In the genomic region with DNA sequence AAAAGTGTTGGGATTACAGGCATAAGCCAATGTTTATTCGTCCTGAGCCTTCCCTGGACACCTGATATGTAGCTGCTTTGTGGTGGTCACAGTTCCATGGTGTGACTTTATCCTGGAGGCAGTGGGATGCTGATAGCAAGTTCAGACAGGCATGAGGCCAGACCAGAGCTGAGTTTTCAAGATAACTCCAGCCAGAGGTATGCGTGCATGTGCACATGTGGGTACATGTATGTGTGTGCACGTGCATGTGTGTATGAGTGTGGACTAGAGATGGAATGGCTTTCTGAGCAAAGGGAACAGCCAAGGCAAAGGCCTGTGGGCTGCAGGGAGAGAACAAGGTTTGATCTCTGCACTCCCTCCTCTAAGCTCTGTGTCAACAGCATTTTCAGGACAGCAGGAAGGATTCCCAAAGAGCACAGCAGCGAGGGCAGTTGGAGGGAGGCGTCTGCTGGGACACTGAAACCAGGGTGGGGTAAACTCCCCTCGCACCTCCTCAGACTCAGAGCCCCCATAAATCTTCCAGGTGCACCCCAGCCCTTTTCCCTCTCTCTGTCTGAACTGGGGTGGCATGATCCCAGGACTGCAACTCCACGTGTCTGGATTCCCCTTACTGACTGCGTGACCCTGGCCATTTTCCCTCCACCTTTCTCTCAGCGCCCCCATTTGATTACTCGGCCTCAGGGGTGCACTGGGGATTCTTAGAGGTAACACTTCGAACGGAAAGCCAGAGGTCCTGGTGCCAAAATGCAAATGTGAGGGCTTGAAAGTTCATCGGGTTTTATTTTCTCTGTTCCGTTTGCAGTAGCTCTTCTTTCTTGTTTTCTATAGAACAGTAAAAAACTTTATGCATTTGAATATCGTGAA, we compare ENCODE assay signal across 16 cellular contexts. TPM values are rescaled to one million over a fixed set of nuclear protein-coding genes. Genes with fewer than 3 reads are reported as not detected.
A peak's percentile ranks its signal among the peaks of the same experiment; 100 is the strongest.
DNase-seq lines count a peak whose midpoint lies in the region; ATAC-seq, FAIRE-seq and TF ChIP-seq lines count a peak whose summit lies in the region.
"Had no signal": no experiment of that assay in that cellular context is flagged by ENCODE, and none has a peak within 500 bp of the region (broad histone marks: within the 10 kb centered on the region; RNA-seq: fewer than 3 reads in every experiment).

No MANE protein-coding gene starts in this region.

- H3K27ac ChIP-seq in HEK293 (ENCODE audit: extremely low read depth, low read depth, low read length): no peak overlapping the region
- peak overlapping the region; percentile 86 for H3K27ac ChIP-seq in GM12878 (ENCODE audit: control insufficient read depth, insufficient read depth)
- no peak overlapping the region for H3K27ac ChIP-seq in sigmoid colon

- POLR2A ChIA-PET in HEK293 (lab: Yijun Ruan, JAX): interaction anchor here (0.5 to 1.0 kb wide), 3 partner anchors 15 to 181 kb away, joined by 3 to 4 read pairs (median 3); a partner anchor contains a TSS
- POLR2A ChIA-PET in GM12878 (lab: Charles Lee): interaction anchor here (0.6 to 5.1 kb wide), 15 partner anchors 9 to 71 kb away, joined by 3 to 68 read pairs (median 4); a partner anchor contains a TSS

- no peak for TF ChIP-seq RAD21 in GM12878 (IDR thresholded peaks at IDR 0.05; ENCODE audit: insufficient read depth, low read depth, low read length)

- RAD21 ChIA-PET in GM12878 (lab: Charles Lee; ENCODE audit: unreplicated experiment): interaction anchor here (0.7 to 22.0 kb wide), 10 partner anchors 9 to 135 kb away, joined by 3 to 473 read pairs (median 6); a partner anchor contains a TSS

- in situ Hi-C loops in GM12878 (cut with MboI): no loop called here

- H2AFZ ChIP-seq in GM12878 (ENCODE audit: control insufficient read depth, low read depth, low read length): peak overlapping the region; percentile 42; the same call in 1 of the 2 replicates

- no peaks in the 10 kb centered on the region for H3K36me3 ChIP-seq in HEK293 (ENCODE audit: control insufficient read depth in 2 of 2, insufficient read depth in 1 of 2, low read length in 2 of 2)
- H3K36me3 ChIP-seq in GM12878 (ENCODE audit: control insufficient read depth in 2 of 2, insufficient read depth in 2 of 2, low read length in 1 of 2): no peaks in the 10 kb centered on the region; a peak in 2 of 4 replicates
- H3K36me3 ChIP-seq in sigmoid colon: peaks cover 0 to 14% (median 0%) of the 10 kb centered on the region in 4 donors

- no peak overlapping the region for H3K4me3 ChIP-seq in HEK293 (ENCODE audit: low read depth, low read length)
- H3K4me3 ChIP-seq in GM12878: peak overlapping the region; percentile 32; the same call in 1 of the 2 replicates
- no peak overlapping the region for H3K4me3 ChIP-seq in sigmoid colon

- peak; percentile 4; the same call in 2 of the 3 replicates for ATAC-seq in GM12878
- ATAC-seq in HG03460 (IDR thresholded peaks at IDR 0.05; ENCODE audit: unreplicated experiment): no peak
- ATAC-seq in GM18511 (IDR thresholded peaks at IDR 0.05; ENCODE audit: unreplicated experiment): no peak

- SMC1A ChIA-PET in GM12878 (lab: Charles Lee; ENCODE audit: uncharacterized antibody, unreplicated experiment): interaction anchor here (0.6 to 20.8 kb wide), 15 partner anchors 8 to 163 kb away, joined by 3 to 604 read pairs (median 4); a partner anchor contains a TSS

- WGBS in GM12878 (ENCODE audit: insufficient coverage, insufficient replicate concordance, low lambda C conversion rate, missing lambda C conversion rate): 2% methylated on average over 15 of the region's 15 CpGs
- 72 to 86% methylated on average over 15 of the region's 15 CpGs for WGBS in sigmoid colon, 2 donors

- H3K9me3 ChIP-seq in HEK293 (ENCODE audit: control insufficient read depth, insufficient read depth, low read depth, low read length) (no peaks in the 10 kb centered on the region), GM12878 (replicated peaks; ENCODE audit: control insufficient read depth, insufficient read depth, low read length) (no peaks in the 10 kb centered on the region), sigmoid colon (no peaks in the 10 kb centered on the region)

- no TSS peak for BruUV-seq in GM12878 (replicated peaks; lab: Mats Ljungman, UMichigan)

- TF ChIP-seq POLR2A in GM12878 (IDR thresholded peaks at IDR 0.05; ENCODE audit: low read depth, low read length): peak; percentile 28; the same call in 1 of the 2 replicates
- TF ChIP-seq POLR2A in sigmoid colon (IDR thresholded peaks at IDR 0.05): no peak

- CTCF ChIA-PET in HEK293 (lab: Yijun Ruan, JAX): no interaction called here
- CTCF ChIA-PET in GM12878 (lab: Yijun Ruan, JAX): interaction anchor here (0.5 to 7.0 kb wide), 18 partner anchors 8 to 135 kb away, joined by 3 to 55 read pairs (median 5); a partner anchor contains a TSS

- FAIRE-seq in GM12878 (lab: Jason Lieb, UNC): peak; percentile 91
- FAIRE-seq: kidney, small intestine had no signal

- H3K9ac ChIP-seq in GM12878 (ENCODE audit: control insufficient read depth, insufficient read depth, low read length): peak overlapping the region; percentile 60

- H3K4me1 ChIP-seq in HEK293 (ENCODE audit: control insufficient read depth, insufficient read depth, low read length): no peaks in the 10 kb centered on the region
- peaks cover 69% of the 10 kb centered on the region for H3K4me1 ChIP-seq in GM12878 (ENCODE audit: control insufficient read depth, insufficient read depth, low read length)
- H3K4me1 ChIP-seq in sigmoid colon: peaks cover 0 to 12% (median 5%) of the 10 kb centered on the region in 4 donors

- H3K27me3 ChIP-seq in GM12878 (replicated peaks in 1 of 2; ENCODE audit: control insufficient read depth in 2 of 2, insufficient read depth in 2 of 2, low read length in 1 of 2) (no peaks in the 10 kb centered on the region), sigmoid colon (no peaks in the 10 kb centered on the region)

- TF ChIP-seq EP300 in GM12878 (IDR thresholded peaks at IDR 0.05; ENCODE audit: borderline replicate concordance in 1 of 2, control insufficient read depth in 1 of 2, low read depth in 2 of 2, low read length in 2 of 2) (no peak), sigmoid colon (IDR thresholded peaks at IDR 0.05) (no peak)

- H3K4me2 ChIP-seq in GM12878 (ENCODE audit: control insufficient read depth, insufficient read depth): peak overlapping the region; percentile 30

- DNase-seq in activated T-cell treated with anti-CD3 and anti-CD28 coated beads, Interleukin-2, amount 50 U/mL, for 1 hour: peak; percentile 11
- no peak for DNase-seq in activated T-cell treated with anti-CD3 and anti-CD28 coated beads, Interleukin-2, amount 50 U/mL, for 48 hours
- DNase-seq in GM12878 (ENCODE audit: low read depth, low spot score) (no peak), sigmoid colon (peak; percentile 25), NCI-H128 (lab: John Stamatoyannopoulos, UW; ENCODE audit: unreplicated experiment) (no peak)
- DNase-seq: ACHN, DMS79, Kasumi-1, kidney, NCI-H2081, SHP77 treated with DMSO at 0.1 percent for 48 hours, small intestine had no signal

- H3K79me2 ChIP-seq in GM12878 (ENCODE audit: control insufficient read depth, insufficient read depth, low read length): peaks cover 65% of the 10 kb centered on the region

- TF ChIP-seq CTCF in HEK293 (tag by site-specific recombination; IDR thresholded peaks at IDR 0.05) (no peak), GM12878 (IDR thresholded peaks at IDR 0.05 in 2 of 3, conservative IDR thresholded peaks at IDR 0.05 in 1 of 3; ENCODE audit: control insufficient read depth in 2 of 3, extremely low read depth in 1 of 3, insufficient read depth in 1 of 3, low read depth in 3 of 3, low read length in 3 of 3) (no peak), sigmoid colon (IDR thresholded peaks at IDR 0.05) (no peak)

- no peaks in the 10 kb centered on the region for H4K20me1 ChIP-seq in GM12878 (ENCODE audit: control insufficient read depth, insufficient read depth)

- intact Hi-C loops in GM12878 (cut with micrococcal nuclease; ENCODE audit: unreplicated experiment): loop anchor here (5.0 kb wide), 1 partner anchor 38 kb away; no protein-coding TSS in a partner anchor
- intact Hi-C loops in sigmoid colon (cut with DNase I): no loop called here

RNA-seq across cellular contexts. Expression of a gene that starts 15.3 kb away (rescaled TPM):
- total RNA-seq in GM12878 (2013; cell fraction: nucleolus; rRNA removed): 626 and 671 TPM in 2 replicates
- total RNA-seq in GM12878 (2014; rRNA removed) (60.3 and 65.3 TPM in 2 replicates), GM12878 (2014; rRNA removed; fragmentation: Illumina TruSeq; extraction: Trizol) (49.2 and 54.3 TPM in 2 replicates), GM12878 (2021) (86.2 and 105 TPM in 2 replicates), sigmoid colon (10 to 100 TPM in 3 of 4 donors, 1 to 10 TPM in 1; 9.5 to 37.7 (median 16.0) TPM)
- polyA plus RNA-seq in GM12878 (2011; ENCODE audit: low read depth): 26.2 TPM
- polyA plus RNA-seq in GM12878 (2011; rRNA removed) (62.1 and 88.8 TPM in 2 replicates), GM12878 (2014; fragmentation: Illumina TruSeq; extraction: Trizol) (51.5 and 73.0 TPM in 2 replicates), GM12878 (2014; fragmentation: Nextera tagmentation; extraction: Ambion mirVana) (10 to 100 TPM; 13.1 to 14.2 TPM), GM12878 (2014; rRNA removed) (83.8 and 84.2 TPM in 2 replicates), GM12878 (2016; fragmentation: Nextera tagmentation; extraction: Ambion mirVana) (10 to 100 TPM; 43.7 to 49.1 TPM), sigmoid colon (100 to 1,000 TPM in 1 of 3 donors, 10 to 100 TPM in 2; 13.8 to 119 (median 24.0) TPM)
- polyA plus RNA-seq in GM12878 (2011; cell fraction: cytosol; rRNA removed): 73.8 and 102 TPM in 2 replicates
- 528 TPM in 2 replicates for polyA plus RNA-seq in GM12878 (2011; cell fraction: nucleus; rRNA removed)
- 39.6 and 49.1 TPM in 2 replicates for polyA plus RNA-seq in GM12878 (2012)
- 197 and 272 TPM in 2 replicates for polyA minus RNA-seq in GM12878 (2011; rRNA and poly(A)+ RNA removed)
- 42.9 and 54.2 TPM in 2 replicates for polyA minus RNA-seq in GM12878 (2011; cell fraction: cytosol; rRNA and poly(A)+ RNA removed)
- polyA minus RNA-seq in GM12878 (2011; cell fraction: nucleus; rRNA and poly(A)+ RNA removed): 281 and 428 TPM in 2 replicates

RNA-seq across cellular contexts. Expression of a gene that starts 42.9 kb away (rescaled TPM):
- 2.0 and 2.9 TPM in 2 replicates for total RNA-seq in GM12878 (2013; cell fraction: nucleolus; rRNA removed)
- total RNA-seq in GM12878 (2014; rRNA removed) (1.9 and 2.3 TPM in 2 replicates), GM12878 (2014; rRNA removed; fragmentation: Illumina TruSeq; extraction: Trizol) (1.2 and 1.3 TPM in 2 replicates), GM12878 (2021) (0.77 and 1.4 TPM in 2 replicates), sigmoid colon (under 1 TPM in 2 of 4 donors, not detected in 2; 0.36 to 0.55 TPM)
- polyA plus RNA-seq in GM12878 (2011; ENCODE audit: low read depth): 0.92 TPM
- polyA plus RNA-seq in GM12878 (2011; rRNA removed) (4.5 and 6.4 TPM in 2 replicates), GM12878 (2014; fragmentation: Illumina TruSeq; extraction: Trizol) (0.90 and 1.2 TPM in 2 replicates), GM12878 (2014; fragmentation: Nextera tagmentation; extraction: Ambion mirVana) (1 to 10 TPM; 2.4 to 2.9 TPM), GM12878 (2014; rRNA removed) (1.4 and 1.5 TPM in 2 replicates), GM12878 (2016; fragmentation: Nextera tagmentation; extraction: Ambion mirVana) (1 to 10 TPM; 2.3 to 2.9 TPM), sigmoid colon (1 to 10 TPM in 2 of 3 donors, not detected in 1; 1.2 to 2.1 TPM)
- 4.8 and 5.3 TPM in 2 replicates for polyA plus RNA-seq in GM12878 (2011; cell fraction: cytosol; rRNA removed)
- 2.6 and 3.7 TPM in 2 replicates for polyA plus RNA-seq in GM12878 (2011; cell fraction: nucleus; rRNA removed)
- polyA plus RNA-seq in GM12878 (2012): 1.2 and 2.1 TPM in 2 replicates
- polyA minus RNA-seq in GM12878 (2011; rRNA and poly(A)+ RNA removed): 3.1 and 3.4 TPM in 2 replicates
- polyA minus RNA-seq in GM12878 (2011; cell fraction: cytosol; rRNA and poly(A)+ RNA removed): 0.94 and 1.3 TPM in 2 replicates
- polyA minus RNA-seq in GM12878 (2011; cell fraction: nucleus; rRNA and poly(A)+ RNA removed): 0.85 and 0.96 TPM in 2 replicates
- total RNA-seq: fibroblast of villous mesenchyme had no signal

Comparison
In these comparisons a context has a peak if more than half of its experiments do, and no peak if none do; other contexts are left out.
1. DNase-seq: peak in activated T-cell treated with anti-CD3 and anti-CD28 coated beads, Interleukin-2, amount 50 U/mL, for 1 hour (single experiment) and sigmoid colon (single experiment); none in activated T-cell treated with anti-CD3 and anti-CD28 coated beads, Interleukin-2, amount 50 U/mL, for 48 hours (0 of 2), GM12878 (single experiment) and NCI-H128 (single experiment).